In the genomic region with DNA sequence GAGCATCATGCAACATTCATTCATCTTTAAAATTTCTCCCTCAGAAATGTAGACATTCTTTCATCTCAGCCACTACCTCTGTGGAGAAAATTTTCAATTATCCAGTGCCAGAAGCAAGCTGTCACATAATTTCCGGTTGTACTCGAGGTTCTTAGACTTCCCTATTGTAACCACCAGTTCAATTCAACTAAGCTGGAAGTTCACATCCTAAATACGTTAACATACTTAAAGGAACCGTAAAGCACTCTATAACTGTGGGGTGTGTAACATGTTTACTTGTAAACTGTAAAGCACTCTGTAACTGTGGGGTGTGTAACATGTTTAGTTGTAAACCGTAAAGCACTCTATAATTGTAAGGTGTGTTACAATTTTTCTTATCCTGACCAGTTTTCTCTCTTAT, we compare ENCODE assay signal across 11 cellular contexts.
"Had no signal": no experiment of that assay in that cellular context is flagged by ENCODE, and none has a peak within 500 bp of the region (broad histone marks: within the 10 kb centered on the region; RNA-seq: fewer than 3 reads in every experiment).

No MANE protein-coding gene starts in this region.

- H3K36me3 ChIP-seq: gastroesophageal sphincter, left ventricle myocardium inferior, upper lobe of left lung had no signal

- ATAC-seq: activated T-cell treated with anti-CD3 and anti-CD28 coated beads, Interleukin-2, amount 50 U/mL, for 4 hours; gastroesophageal sphincter; sciatic nerve; stimulated activated naive CD8-positive, alpha-beta T cell treated with anti-CD3 and anti-CD28 coated beads, Interleukin-15, amount 100 ng/mL, for 72 hours; WTC11 had no signal

- DNase-seq: activated CD4-positive, alpha-beta memory T cell treated with anti-CD3 and anti-CD28 coated beads, Interleukin-2, amount 10 ng/mL, durations not matched to agents 7 days and 5 days; activated CD4-positive, alpha-beta T cell treated with anti-CD3 and anti-CD28 coated beads for 4 hours; activated effector memory CD4-positive, alpha-beta T cell treated with Interleukin-2 at 50 U/mL for 16 hours; activated T-cell treated with anti-CD3 and anti-CD28 coated beads, Interleukin-2, amount 50 U/mL, for 4 hours; left ventricle myocardium inferior; stimulated activated naive CD8-positive, alpha-beta T cell treated with anti-CD3 and anti-CD28 coated beads, Interleukin-15, amount 100 ng/mL, for 72 hours; upper lobe of left lung had no signal

- H3K4me3 Mint-ChIP-seq: activated CD4-positive, alpha-beta memory T cell treated with anti-CD3 and anti-CD28 coated beads, Interleukin-2, amount 10 ng/mL, durations not matched to agents 7 days and 5 days; activated T-cell treated with anti-CD3 and anti-CD28 coated beads, Interleukin-2, amount 50 U/mL, for 4 hours; stimulated activated naive CD8-positive, alpha-beta T cell treated with anti-CD3 and anti-CD28 coated beads, Interleukin-15, amount 100 ng/mL, for 72 hours; T-helper 1 cell treated with Interleukin-12 subunit alpha and Interleukin-12 subunit beta and Interleukin-4 antibody, amounts not matched to agents 30 μg/mL and 1 μg/mL, for 36 hours; WTC11 had no signal

- H3K36me3 Mint-ChIP-seq: WTC11 had no signal

- H3K9me3 Mint-ChIP-seq: activated CD4-positive, alpha-beta memory T cell treated with anti-CD3 and anti-CD28 coated beads, Interleukin-2, amount 10 ng/mL, durations not matched to agents 7 days and 5 days; activated T-cell treated with anti-CD3 and anti-CD28 coated beads, Interleukin-2, amount 50 U/mL, for 4 hours; stimulated activated naive CD8-positive, alpha-beta T cell treated with anti-CD3 and anti-CD28 coated beads, Interleukin-15, amount 100 ng/mL, for 72 hours; T-helper 1 cell treated with Interleukin-12 subunit alpha and Interleukin-12 subunit beta and Interleukin-4 antibody, amounts not matched to agents 30 μg/mL and 1 μg/mL, for 36 hours; WTC11 had no signal

- H3K9me3 ChIP-seq: gastroesophageal sphincter, left ventricle myocardium inferior, upper lobe of left lung had no signal

- H3K27ac ChIP-seq: gastroesophageal sphincter, left ventricle myocardium inferior, upper lobe of left lung had no signal

- H3K4me1 ChIP-seq: gastroesophageal sphincter had no signal

- H3K27me3 Mint-ChIP-seq: activated CD4-positive, alpha-beta memory T cell treated with anti-CD3 and anti-CD28 coated beads, Interleukin-2, amount 10 ng/mL, durations not matched to agents 7 days and 5 days; stimulated activated naive CD8-positive, alpha-beta T cell treated with anti-CD3 and anti-CD28 coated beads, Interleukin-15, amount 100 ng/mL, for 72 hours had no signal

- H3K27me3 ChIP-seq: gastroesophageal sphincter, upper lobe of left lung had no signal

- H3K4me3 ChIP-seq: gastroesophageal sphincter, left ventricle myocardium inferior, upper lobe of left lung had no signal

- H3K27ac Mint-ChIP-seq: activated CD4-positive, alpha-beta memory T cell treated with anti-CD3 and anti-CD28 coated beads, Interleukin-2, amount 10 ng/mL, durations not matched to agents 7 days and 5 days; stimulated activated naive CD8-positive, alpha-beta T cell treated with anti-CD3 and anti-CD28 coated beads, Interleukin-15, amount 100 ng/mL, for 72 hours; T-helper 1 cell treated with Interleukin-12 subunit alpha and Interleukin-12 subunit beta and Interleukin-4 antibody, amounts not matched to agents 30 μg/mL and 1 μg/mL, for 36 hours; WTC11 had no signal
